In the genomic region with DNA sequence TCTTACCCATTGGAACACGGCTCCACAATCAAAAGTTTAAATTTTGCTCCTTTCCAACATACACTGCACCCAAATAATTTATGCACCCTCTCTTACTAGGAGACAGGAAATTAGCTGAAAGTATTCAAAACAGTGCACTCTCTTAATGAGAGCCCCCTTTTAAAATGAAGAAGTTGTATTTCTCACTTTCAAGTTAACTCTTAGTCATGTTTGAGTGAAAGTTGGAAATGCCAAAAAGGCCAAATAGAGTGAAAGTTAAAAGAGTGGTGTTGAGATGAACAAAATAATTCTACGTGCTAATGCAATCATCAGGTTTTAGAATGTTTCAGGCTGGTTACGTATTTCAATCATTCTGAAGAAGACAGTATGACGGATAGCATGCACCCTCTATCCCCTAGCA, we compare ENCODE assay signal across 11 cellular contexts.
DNase-seq lines count a peak whose midpoint lies in the region; ATAC-seq and TF ChIP-seq lines count a peak whose summit lies in the region.
"Had no signal": no experiment of that assay in that cellular context is flagged by ENCODE, and none has a peak within 500 bp of the region (broad histone marks: within the 10 kb centered on the region; RNA-seq: fewer than 3 reads in every experiment).

No MANE protein-coding gene starts in this region.

- no peak for TF ChIP-seq CTCF in DOHH2 (IDR thresholded peaks at IDR 0.05; ENCODE audit: low read depth, low read length, poor library complexity, severe bottlenecking)

- no peak overlapping the region for H3K9ac ChIP-seq in SK-N-MC (ENCODE audit: insufficient read length)

- no peaks in the 10 kb centered on the region for H3K27me3 ChIP-seq in DOHH2 (ENCODE audit: control insufficient read depth, low read length)

- no peaks in the 10 kb centered on the region for H3K79me2 ChIP-seq in DOHH2 (ENCODE audit: control insufficient read depth, low read length)

- no peaks in the 10 kb centered on the region for H3K9me2 ChIP-seq in DOHH2 (replicated peaks; ENCODE audit: control insufficient read depth, low read length)

- peaks cover 3% of the 10 kb centered on the region; the same call in 1 of the 2 replicates for H3F3A ChIP-seq in DOHH2 (ENCODE audit: control insufficient read depth, insufficient read depth)

- H3K36me3 ChIP-seq in DOHH2 (ENCODE audit: control insufficient read depth, low read length) (no peaks in the 10 kb centered on the region), SK-N-MC (ENCODE audit: insufficient read depth, low read length) (no peaks in the 10 kb centered on the region)

- H3K4me2 ChIP-seq in DOHH2 (ENCODE audit: low read length): peak overlapping the region; percentile 74
- H3K4me2 ChIP-seq: A549 had no signal

- ATAC-seq in GM21367 (IDR thresholded peaks at IDR 0.05; ENCODE audit: unreplicated experiment) (peak; percentile 75), HG03039 (IDR thresholded peaks at IDR 0.05; ENCODE audit: unreplicated experiment) (peak; percentile 88)
- ATAC-seq: A549 had no signal

- peaks cover 29% of the 10 kb centered on the region for H3K4me1 ChIP-seq in DOHH2 (ENCODE audit: control insufficient read depth, low read length)
- H3K4me1 ChIP-seq: A549 had no signal

- H3K9me3 ChIP-seq in DOHH2 (ENCODE audit: control insufficient read depth, insufficient read depth, low read length) (no peaks in the 10 kb centered on the region), SK-N-MC (ENCODE audit: low read depth, low read length) (no peaks in the 10 kb centered on the region)
- H3K9me3 ChIP-seq: A549 had no signal

- no peaks in the 10 kb centered on the region for H4K20me1 ChIP-seq in DOHH2 (ENCODE audit: control insufficient read depth, insufficient read depth, low read depth, low read length)

- no peak for DNase-seq in SK-N-MC (ENCODE audit: low read depth, low spot score)
- no peak for DNase-seq in NCI-H1105 (lab: John Stamatoyannopoulos, UW)
- no peak for DNase-seq in NK-92 treated with Interleukin-12 subunit alpha and Interleukin-12 subunit beta, amount 100 ng/mL, for 24 hours (lab: John Stamatoyannopoulos, UW)
- DNase-seq in anterior cingulate cortex (lab: John Stamatoyannopoulos, UW): no peak
- DNase-seq in amniotic stem cell (lab: John Stamatoyannopoulos, UW): no peak
- DNase-seq: amygdala, posterior cingulate gyrus had no signal

- H3K27ac ChIP-seq in DOHH2 (ENCODE audit: low read depth, low read length): peak overlapping the region; percentile 82
- no peak overlapping the region for H3K27ac ChIP-seq in SK-N-MC
- H3K27ac ChIP-seq: A549 had no signal

- H3K4me3 ChIP-seq in DOHH2 (ENCODE audit: low read length) (peak overlapping the region; percentile 61), SK-N-MC (0 out of 2 replicates have a peak overlapping the region, but pooled peaks have one; percentile 14)
- H3K4me3 ChIP-seq: A549 had no signal
